In genomic region chr7:17988858-17989257, GRCh38 we compare ENCODE assay signal across 17 cellular contexts. TPM values are rescaled to one million over a fixed set of nuclear protein-coding genes. Genes with fewer than 3 reads are reported as not detected.
DNase-seq lines count a peak whose midpoint lies in the region; ATAC-seq, FAIRE-seq and TF ChIP-seq lines count a peak whose summit lies in the region.
"Had no signal": no experiment of that assay in that cellular context is flagged by ENCODE, and none has a peak within 500 bp of the region (broad histone marks: within the 10 kb centered on the region; RNA-seq: fewer than 3 reads in every experiment).

No MANE protein-coding gene starts in this region.

- DNase-seq in NCI-H748 (lab: John Stamatoyannopoulos, UW; ENCODE audit: unreplicated experiment) = peak; percentile 4
- no peak for DNase-seq in NCI-H748 treated with DMSO at 0.1 percent for 48 hours (lab: John Stamatoyannopoulos, UW)
- DNase-seq in K562 (ENCODE audit: extremely low read depth in 1 of 4, low spot score in 3 of 4) = peak in 1 of 4 experiments; percentile 11
- DNase-seq in mesenchymal stem cell = no peak
- no peak for DNase-seq in NCI-H1105 treated with DMSO at 0.1 percent for 48 hours (lab: John Stamatoyannopoulos, UW)
- DNase-seq in NCI-H1694 treated with DMSO at 0.1 percent for 48 hours (lab: John Stamatoyannopoulos, UW) = no peak
- no peak for DNase-seq in anterior cingulate cortex (lab: John Stamatoyannopoulos, UW)
- DNase-seq: 8988T; AML-193; Caco-2; CD8-positive, alpha-beta memory T cell; GF-D8; KBM-7 had no signal

- H4K20me1 ChIP-seq in K562 (replicated peaks; ENCODE audit: control insufficient read depth, insufficient read depth, low read length) = no peaks in the 10 kb centered on the region
- H4K20me1 ChIP-seq: BLaER1 had no signal

- TF ChIP-seq CTCF in K562 (IDR thresholded peaks at IDR 0.05 in 2 of 3, conservative IDR thresholded peaks at IDR 0.05 in 1 of 3; ENCODE audit: insufficient read depth in 2 of 3, low read depth in 1 of 3, low read length in 3 of 3) = no peak

- no peak overlapping the region for H4K91ac ChIP-seq in mesenchymal stem cell (ENCODE audit: low read length)

- 18% methylated on average over 6 of the region's 6 CpGs for WGBS in K562 (ENCODE audit: insufficient coverage, low coverage, missing lambda C conversion rate)
- WGBS in mesenchymal stem cell = 98% methylated on average over 6 of the region's 6 CpGs

- H3K27ac ChIP-seq in K562 (ENCODE audit: extremely low read depth, low read depth, low read length) (no peak overlapping the region), mesenchymal stem cell (ENCODE audit: low read length, poor library complexity, severe bottlenecking) (no peak overlapping the region)
- H3K27ac ChIP-seq: BLaER1 had no signal

- no peak overlapping the region for H3K18ac ChIP-seq in mesenchymal stem cell (ENCODE audit: low read depth in 1 of 2, low read length in 2 of 2)

- no peak for TF ChIP-seq POLR2A in K562 (conservative IDR thresholded peaks at IDR 0.05)

- no TSS peak for BruUV-seq in K562 (replicated peaks; lab: Mats Ljungman, UMichigan)

- no peaks in the 10 kb centered on the region for H3K79me2 ChIP-seq in K562 (ENCODE audit: control insufficient read depth, insufficient read depth, low read length)

- no peak overlapping the region for H2BK5ac ChIP-seq in mesenchymal stem cell (ENCODE audit: low read depth, low read length, poor library complexity, severe bottlenecking)

- no peak overlapping the region for H2BK120ac ChIP-seq in mesenchymal stem cell (ENCODE audit: low read depth, low read length)

- no peak overlapping the region for H3K4me3 ChIP-seq in K562
- no peak overlapping the region for H3K4me3 ChIP-seq in mesenchymal stem cell (ENCODE audit: insufficient read depth in 1 of 2, low read depth in 1 of 2, low read length in 2 of 2)
- H3K4me3 ChIP-seq: BLaER1 had no signal

- ATAC-seq in K562 = peak; percentile 51

- POLR2A ChIA-PET in K562 (lab: Yijun Ruan, JAX) = no interaction called here

- H3K79me1 ChIP-seq in mesenchymal stem cell (replicated peaks; ENCODE audit: low read length, poor library complexity, severe bottlenecking) = no peaks in the 10 kb centered on the region

- H3K23ac ChIP-seq in mesenchymal stem cell (ENCODE audit: low read length in 2 of 2) = no peak overlapping the region

- H3K27me3 ChIP-seq in K562 (ENCODE audit: control insufficient read depth in 2 of 2, insufficient read depth in 2 of 2, low read length in 2 of 2) = no peaks in the 10 kb centered on the region
- H3K27me3 ChIP-seq in mesenchymal stem cell (ENCODE audit: control insufficient read depth in 1 of 2, insufficient read depth in 1 of 2, low read length in 2 of 2) = no peaks in the 10 kb centered on the region
- H3K27me3 ChIP-seq: BLaER1 had no signal

- H3K4ac ChIP-seq in mesenchymal stem cell (ENCODE audit: low read depth in 1 of 2, low read length in 2 of 2) = no peak overlapping the region

- H4K8ac ChIP-seq in mesenchymal stem cell (ENCODE audit: low read length) = peak overlapping the region; percentile 19

- no peak overlapping the region for H2AK5ac ChIP-seq in mesenchymal stem cell (ENCODE audit: low read length, severe bottlenecking)

- CTCF ChIA-PET in K562 (lab: Yijun Ruan, JAX; ENCODE audit: low intra/inter-chr PET ratio) = no interaction called here

- intact Hi-C loops in K562 (cut with micrococcal nuclease) = no loop called here

- H3K9me3 ChIP-seq in K562 (replicated peaks; ENCODE audit: control insufficient read depth, insufficient read depth, low read depth, low read length) (no peaks in the 10 kb centered on the region), mesenchymal stem cell (ENCODE audit: control insufficient read depth, low read length) (no peaks in the 10 kb centered on the region)
- H3K9me3 ChIP-seq: BLaER1, Caco-2 had no signal

- FAIRE-seq in K562 (lab: Jason Lieb, UNC) = no peak
- FAIRE-seq: GM19239 had no signal

- H3K4me2 ChIP-seq in K562 (ENCODE audit: insufficient read depth, low read length) (0 out of 2 replicates have a peak overlapping the region, but pooled peaks have one; percentile 19), mesenchymal stem cell (ENCODE audit: low read length, poor library complexity, severe bottlenecking) (no peak overlapping the region)
- H3K4me2 ChIP-seq: BLaER1 had no signal

- H3K9ac ChIP-seq in K562 (ENCODE audit: insufficient read depth in 1 of 2, low read depth in 2 of 2, low read length in 2 of 2) (no peak overlapping the region), mesenchymal stem cell (ENCODE audit: low read length) (no peak overlapping the region)
- H3K9ac ChIP-seq: BLaER1 had no signal

- H3K4me1 ChIP-seq in K562 (replicated peaks in 1 of 2; ENCODE audit: control insufficient read depth in 2 of 2, insufficient read depth in 2 of 2, low read length in 2 of 2) (0 out of 5 replicates have a peak, but pooled peaks cover 0 to 4% of the 10 kb centered on the region in 2 experiments), mesenchymal stem cell (ENCODE audit: control insufficient read depth, insufficient read depth, low read depth, low read length) (no peaks in the 10 kb centered on the region)
- H3K4me1 ChIP-seq: BLaER1, Caco-2 had no signal

- peak overlapping the region; percentile 92 to 96 for H2BK12ac ChIP-seq in mesenchymal stem cell (ENCODE audit: low read length in 2 of 2)

- no peak overlapping the region for H3K14ac ChIP-seq in mesenchymal stem cell (ENCODE audit: low read length in 2 of 2)

- no peaks in the 10 kb centered on the region for H3K9me1 ChIP-seq in K562 (ENCODE audit: control insufficient read depth, insufficient read depth, low read length)

- H3K36me3 ChIP-seq in K562 (ENCODE audit: control insufficient read depth, insufficient read depth, low read length) (no peaks in the 10 kb centered on the region), mesenchymal stem cell (ENCODE audit: control insufficient read depth in 1 of 2, insufficient read depth in 2 of 2, low read depth in 1 of 2, low read length in 2 of 2) (no peaks in the 10 kb centered on the region)
- H3K36me3 ChIP-seq: BLaER1 had no signal

- peak overlapping the region; percentile 74 for H2BK15ac ChIP-seq in mesenchymal stem cell (ENCODE audit: low read depth, poor library complexity, severe bottlenecking)

- H2AFZ ChIP-seq in K562 (ENCODE audit: low read depth, low read length) (peak overlapping the region; percentile 64), mesenchymal stem cell (ENCODE audit: low read depth, low read length) (no peak overlapping the region)

- in situ Hi-C loops in K562 (cut with MboI) = no loop called here

- TF ChIP-seq EP300 in K562 (IDR thresholded peaks at IDR 0.05; ENCODE audit: low read length) = no peak

- no peak; a peak in 1 of 4 replicates for TF ChIP-seq RAD21 in K562 (CRISPR knock-in tag; conservative IDR thresholded peaks at IDR 0.05 in 1 of 2, IDR thresholded peaks at IDR 0.05 in 1 of 2)

TF ChIP-seq in K562, 482 proteins besides CTCF, POLR2A, EP300 and RAD21 (continues in another document):
- no peak for TF ChIP-seq ZNF41 (CRISPR knock-in tag; conservative IDR thresholded peaks at IDR 0.05)
- TF ChIP-seq CC2D1A (IDR thresholded peaks at IDR 0.05) = no peak
- TF ChIP-seq DNMT1 (IDR thresholded peaks at IDR 0.05) = no peak

RNA-seq across cellular contexts. Expression of gene PRPS1L1, which starts 38.8 kb away (rescaled TPM):
- not detected in 2 replicates for total RNA-seq in K562 (2011; cell fraction: chromatin; rRNA removed; ENCODE audit: low replicate concordance)
- total RNA-seq in K562 (2011; cell fraction: nucleolus; rRNA removed) = not detected in 2 replicates
- total RNA-seq in K562 (2011; cell fraction: nucleoplasm; rRNA removed) = not detected in 2 replicates
- total RNA-seq in K562 (2014; rRNA removed) (not detected in 2 replicates), K562 (2014; rRNA removed; fragmentation: Illumina TruSeq; extraction: Trizol) (not detected in 2 replicates), K562 (2015; rRNA removed; fragmentation: Illumina TruSeq; extraction: Trizol) (not detected in 2 replicates), K562 (2021) (not detected in 2 replicates)
- polyA plus RNA-seq in K562 (2011; rRNA removed) (0.07 TPM in 1 of 2 replicates, not detected in the other), K562 (2014; fragmentation: Illumina TruSeq; extraction: Trizol) (not detected in 2 replicates), K562 (2014; fragmentation: Nextera tagmentation; extraction: Ambion mirVana) (under 1 TPM in 1 of 2 experiments, not detected in 1; 0.10 TPM), K562 (2014; rRNA removed) (0.08 TPM in 1 of 2 replicates, not detected in the other)
- polyA plus RNA-seq in K562 (2011; cell fraction: cytosol; rRNA removed) = not detected in 2 replicates
- not detected in 2 replicates for polyA plus RNA-seq in K562 (2011; cell fraction: nucleus; rRNA removed)
- 0.30 and 1.2 TPM in 2 replicates for polyA plus RNA-seq in K562 (2012)
- not detected in 2 replicates for polyA minus RNA-seq in K562 (2011; rRNA and poly(A)+ RNA removed)
- not detected in 2 replicates for polyA minus RNA-seq in K562 (2011; cell fraction: cytosol; rRNA and poly(A)+ RNA removed)
- polyA minus RNA-seq in K562 (2011; cell fraction: nucleus; rRNA and poly(A)+ RNA removed) = not detected in 2 replicates
- not detected for polyA plus RNA-seq in mesenchymal stem cell (2013, experiment 1 of 2)
- not detected for polyA plus RNA-seq in mesenchymal stem cell (2013, experiment 2 of 2)
- total RNA-seq: Caco-2; CD8-positive, alpha-beta memory T cell; H4; HT1080 had no signal
- polyA plus RNA-seq: CD8-positive, alpha-beta memory T cell had no signal

RNA-seq across cellular contexts. Expression of gene SNX13, which starts 48.6 kb away (rescaled TPM):
- total RNA-seq in K562 (2011; cell fraction: chromatin; rRNA removed; ENCODE audit: low replicate concordance) = 23.5 and 103 TPM in 2 replicates
- 11.0 and 16.2 TPM in 2 replicates for total RNA-seq in K562 (2011; cell fraction: nucleolus; rRNA removed)
- total RNA-seq in K562 (2011; cell fraction: nucleoplasm; rRNA removed) = 39.5 and 72.8 TPM in 2 replicates
- 26.1 and 28.3 TPM in 2 replicates for total RNA-seq in K562 (2014; rRNA removed)
- 26.5 and 31.0 TPM in 2 replicates for total RNA-seq in K562 (2014; rRNA removed; fragmentation: Illumina TruSeq; extraction: Trizol)
- 22.6 and 25.5 TPM in 2 replicates for total RNA-seq in K562 (2015; rRNA removed; fragmentation: Illumina TruSeq; extraction: Trizol)
- total RNA-seq in K562 (2021) = 25.3 and 25.7 TPM in 2 replicates
- polyA plus RNA-seq in K562 (2011; rRNA removed) = 17.8 and 25.4 TPM in 2 replicates
- 4.5 and 7.4 TPM in 2 replicates for polyA plus RNA-seq in K562 (2011; cell fraction: cytosol; rRNA removed)
- 16.7 and 25.4 TPM in 2 replicates for polyA plus RNA-seq in K562 (2011; cell fraction: nucleus; rRNA removed)
- polyA plus RNA-seq in K562 (2012) = 10.2 and 10.3 TPM in 2 replicates
- 19.4 and 24.1 TPM in 2 replicates for polyA plus RNA-seq in K562 (2014; fragmentation: Illumina TruSeq; extraction: Trizol)
- 1 to 10 TPM; 5.6 to 8.7 TPM for polyA plus RNA-seq in K562 (2014; fragmentation: Nextera tagmentation; extraction: Ambion mirVana)
- polyA plus RNA-seq in K562 (2014; rRNA removed) = 24.4 and 33.2 TPM in 2 replicates
- 46.8 and 53.3 TPM in 2 replicates for polyA minus RNA-seq in K562 (2011; rRNA and poly(A)+ RNA removed)
- polyA minus RNA-seq in K562 (2011; cell fraction: cytosol; rRNA and poly(A)+ RNA removed) = 6.7 and 12.4 TPM in 2 replicates
- 51.2 and 80.2 TPM in 2 replicates for polyA minus RNA-seq in K562 (2011; cell fraction: nucleus; rRNA and poly(A)+ RNA removed)
- 23.3 TPM for polyA plus RNA-seq in mesenchymal stem cell (2013, experiment 1 of 2)
- polyA plus RNA-seq in mesenchymal stem cell (2013, experiment 2 of 2) = 24.6 TPM
